ENCODE assay signal across 6 cellular contexts in genomic region chr17:39739020-39739884, GRCh38. TPM values are rescaled to one million over a fixed set of nuclear protein-coding genes. Genes with fewer than 3 reads are reported as not detected.
A peak's percentile ranks its signal among the peaks of the same experiment; 100 is the strongest.
DNase-seq lines count a peak whose midpoint lies in the region; ATAC-seq and TF ChIP-seq lines count a peak whose summit lies in the region.

No MANE protein-coding gene starts in this region.

- no peak for TF ChIP-seq CTCF in BJ (IDR thresholded peaks at IDR 0.05; ENCODE audit: insufficient read depth, low read depth, low read length)
- TF ChIP-seq CTCF in left ventricle myocardium inferior (IDR thresholded peaks at IDR 0.05; ENCODE audit: borderline replicate concordance): no peak
- TF ChIP-seq CTCF in uterus (IDR thresholded peaks at IDR 0.05): no peak

- H3K4me3 ChIP-seq in BJ (ENCODE audit: low read depth, low read length): peak overlapping the region; percentile 19
- H3K4me3 ChIP-seq in left ventricle myocardium inferior: peak overlapping the region; percentile 57
- peak overlapping the region; percentile 18 to 20 for H3K4me3 ChIP-seq in uterus

- H3K4me1 ChIP-seq in left ventricle myocardium inferior (peaks cover 42% of the 10 kb centered on the region), uterus (peaks cover 0 to 20% of the 10 kb centered on the region in 2 donors)

- TF ChIP-seq POLR2A in uterus (IDR thresholded peaks at IDR 0.05): peak in 1 of 2 donors; percentile 35

- H3K27ac ChIP-seq in left ventricle myocardium inferior (replicated peaks) (no peak overlapping the region), uterus (peak overlapping the region; percentile 21 to 74)

- POLR2A ChIA-PET in BJ (lab: Charles Lee): no interaction called here

- DNase-seq in BJ (ENCODE audit: low read depth): no peak
- peak; percentile 71 for DNase-seq in NCI-H226
- no peak for DNase-seq in left ventricle myocardium inferior
- DNase-seq in uterus: peak; percentile 36 to 69

- H3K27me3 ChIP-seq in BJ (ENCODE audit: control insufficient read depth, insufficient read depth, low read length): no peaks in the 10 kb centered on the region; the same call in 1 of the 2 replicates
- H3K27me3 ChIP-seq in left ventricle myocardium inferior (ENCODE audit: low read depth): peaks cover 82% of the 10 kb centered on the region
- H3K27me3 ChIP-seq in uterus: peaks cover 0 to 9% of the 10 kb centered on the region in 2 donors

- ATAC-seq in HG02798 (IDR thresholded peaks at IDR 0.05; ENCODE audit: poor library complexity, unreplicated experiment) (no peak), GM21360 (IDR thresholded peaks at IDR 0.05; ENCODE audit: unreplicated experiment) (no peak)

- H3K36me3 ChIP-seq in BJ (ENCODE audit: control insufficient read depth, insufficient read depth, low read length) (no peaks in the 10 kb centered on the region; the same call in 1 of the 2 replicates), left ventricle myocardium inferior (no peaks in the 10 kb centered on the region), uterus (no peaks in the 10 kb centered on the region)

- CTCF ChIA-PET in BJ (lab: Yijun Ruan, JAX): interaction anchor here (0.6 to 1.2 kb wide), 4 partner anchors 9 to 117 kb away, joined by 3 to 5 read pairs (median 4); partner anchors contain the start of gene MIEN1

- H3K9me3 ChIP-seq in left ventricle myocardium inferior (replicated peaks): no peaks in the 10 kb centered on the region
- H3K9me3 ChIP-seq in uterus: no peaks in the 10 kb centered on the region

- intact Hi-C loops in left ventricle myocardium inferior (cut with micrococcal nuclease) (no loop called here), uterus (cut with DNase I; ENCODE audit: low total_unique reads) (no loop called here)

RNA-seq across cellular contexts. Expression of gene GRB7, which starts 1.5 kb away (rescaled TPM):
- polyA plus RNA-seq in BJ (2011; rRNA removed): 0.09 and 0.23 TPM in 2 replicates
- 0.21 TPM in 1 of 2 replicates, not detected in the other for polyA minus RNA-seq in BJ (2011; rRNA and poly(A)+ RNA removed)
- total RNA-seq in left ventricle myocardium inferior (1.1 TPM), uterus (10 to 100 TPM in 1 of 4 donors, 1 to 10 TPM in 2, under 1 TPM in 1; 0.51 to 14.3 (median 5.6) TPM)

RNA-seq across cellular contexts. Expression of gene MIEN1, which starts 8.9 kb away (rescaled TPM):
- polyA plus RNA-seq in BJ (2011; rRNA removed): 61.4 and 78.9 TPM in 2 replicates
- 16.9 and 28.9 TPM in 2 replicates for polyA minus RNA-seq in BJ (2011; rRNA and poly(A)+ RNA removed)
- total RNA-seq in left ventricle myocardium inferior: 57.1 TPM
- total RNA-seq in uterus: 100 to 1,000 TPM in 1 of 4 donors, 10 to 100 TPM in 2, 1 to 10 TPM in 1; 4.9 to 125 (median 58.5) TPM

RNA-seq across cellular contexts. Expression of gene ERBB2, which starts 39.4 kb away (rescaled TPM):
- 22.8 and 35.4 TPM in 2 replicates for polyA plus RNA-seq in BJ (2011; rRNA removed)
- polyA minus RNA-seq in BJ (2011; rRNA and poly(A)+ RNA removed): 59.3 and 76.4 TPM in 2 replicates
- 61.0 TPM for total RNA-seq in left ventricle myocardium inferior
- total RNA-seq in uterus: 10 to 100 TPM; 11.8 to 98.8 (median 44.6) TPM

RNA-seq across cellular contexts. Expression of gene PGAP3, which starts 51.4 kb away (rescaled TPM):
- polyA plus RNA-seq in BJ (2011; rRNA removed): 11.4 and 20.3 TPM in 2 replicates
- polyA minus RNA-seq in BJ (2011; rRNA and poly(A)+ RNA removed): 10.5 and 15.8 TPM in 2 replicates
- total RNA-seq in left ventricle myocardium inferior: 10.7 TPM
- total RNA-seq in uterus: 10 to 100 TPM in 3 of 4 donors, 1 to 10 TPM in 1; 4.6 to 24.8 (median 19.5) TPM

Comparison
In these comparisons a context has a peak if more than half of its experiments do, and no peak if none do; other contexts are left out.
1. DNase-seq: peak in NCI-H226 (single experiment) and uterus (2 of 2); none in BJ (single experiment) and left ventricle myocardium inferior (single experiment).
2. Peak in every context shown above with its lines, with median percentiles within 50 percentile points of each other: H3K4me3 ChIP-seq.